8 cellular contexts compared by ENCODE assay signal in the genomic region with DNA sequence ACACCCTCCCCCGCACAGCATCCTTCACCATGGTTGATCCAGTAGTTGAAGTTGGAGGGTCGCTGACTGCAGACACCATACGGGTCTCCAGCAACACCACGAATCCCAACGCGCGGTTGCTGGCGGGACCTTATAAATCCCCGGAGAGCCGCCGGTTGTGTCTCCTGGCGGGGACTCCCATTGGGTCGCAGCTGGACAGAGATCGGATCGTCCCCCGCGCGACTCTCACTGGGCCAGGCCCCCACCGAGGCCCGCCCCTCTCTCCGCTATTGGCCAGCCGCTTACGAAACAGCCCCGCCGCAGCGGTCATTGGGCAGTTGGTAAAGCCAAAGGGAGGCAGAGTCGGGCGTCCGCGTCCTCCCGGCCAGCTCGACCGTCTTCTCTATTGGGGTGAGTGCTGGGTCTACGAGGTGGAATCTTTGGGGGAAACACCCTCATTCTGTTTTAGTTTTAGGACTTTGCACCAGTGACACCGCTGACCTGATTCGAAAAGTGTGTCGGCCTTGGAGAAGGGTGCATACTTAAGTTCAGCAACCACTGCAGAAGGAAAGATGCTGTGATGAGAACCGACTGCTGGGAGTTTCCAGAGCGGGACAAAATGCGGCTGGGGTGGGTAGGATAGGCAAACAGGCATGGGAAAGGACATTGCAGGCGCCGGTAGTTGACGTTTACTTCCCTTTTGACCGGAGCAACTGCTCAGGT. TPM values are rescaled to one million over a fixed set of nuclear protein-coding genes. Genes with fewer than 3 reads are reported as not detected.
A peak's percentile ranks its signal among the peaks of the same experiment; 100 is the strongest.
DNase-seq lines count a peak whose midpoint lies in the region; ATAC-seq and TF ChIP-seq lines count a peak whose summit lies in the region.

No MANE protein-coding gene starts in this region.

- DNase-seq in NCI-H1092 (lab: John Stamatoyannopoulos, UW) = peak; percentile 91
- peak; percentile 62 for DNase-seq in SKM-1 (lab: John Stamatoyannopoulos, UW; ENCODE audit: unreplicated experiment)
- peak; percentile 22 to 95 (median 88) for DNase-seq in hypothalamus (lab: John Stamatoyannopoulos, UW)
- peak; percentile 92 to 95 for DNase-seq in psoas muscle
- DNase-seq in NCI-H146 (lab: John Stamatoyannopoulos, UW) = no peak

- H3K4me3 ChIP-seq in HEK293 (ENCODE audit: low read depth, low read length) (peak overlapping the region; percentile 68), psoas muscle (peak overlapping the region; percentile 69)

- peak overlapping the region; percentile 35 to 92 (median 61) for H3K27ac Mint-ChIP-seq in brain

- H3K9ac ChIP-seq in ES-I3 (ENCODE audit: low read depth, low read length) = peak overlapping the region; percentile 94

- intact Hi-C loops in psoas muscle (cut with DNase I) = no loop called here

- POLR2A ChIA-PET in HEK293 (lab: Yijun Ruan, JAX) = interaction anchor here (0.5 to 3.7 kb wide), 15 partner anchors 10 to 1307 kb away, joined by 3 to 15 read pairs (median 5); partner anchors contain the start of genes KDM5B, KLHL12, PCAT6 and RABIF

- CTCF ChIA-PET in HEK293 (lab: Yijun Ruan, JAX) = interaction anchor here (0.6 to 1.5 kb wide), 5 partner anchors 9 to 748 kb away, joined by 3 to 4 read pairs (median 3); partner anchors contain the start of gene KLHL12

- H3K27me3 Mint-ChIP-seq in brain = peaks cover 19% of the 10 kb centered on the region

- no peaks in the 10 kb centered on the region for H3K9me3 Mint-ChIP-seq in brain

- no peaks in the 10 kb centered on the region for H3K4me1 ChIP-seq in ES-I3 (ENCODE audit: insufficient read depth, low read length)
- H3K4me1 ChIP-seq in HEK293 (ENCODE audit: control insufficient read depth, insufficient read depth, low read length) = peaks cover 3% of the 10 kb centered on the region
- H3K4me1 ChIP-seq in psoas muscle = peaks cover 2% of the 10 kb centered on the region

- peak; percentile 98 to 100 (median 100) for ATAC-seq in psoas muscle

- WGBS in psoas muscle, 3 donors = 0 to 1% (median 0%) methylated on average over 42 to 44 of the region's 44 CpGs

- peaks cover 0 to 6% (median 0%) of the 10 kb centered on the region in 3 donors for H3K27me3 ChIP-seq in psoas muscle (ENCODE audit: insufficient read depth in 3 of 3, low read length in 2 of 3)

- no peaks in the 10 kb centered on the region for H3K36me3 Mint-ChIP-seq in brain

- H3K36me3 ChIP-seq in ES-I3 (ENCODE audit: insufficient read depth, low read length) = peaks cover 10% of the 10 kb centered on the region; the same call in 1 of the 2 replicates
- H3K36me3 ChIP-seq in HEK293 (ENCODE audit: control insufficient read depth in 2 of 2, insufficient read depth in 1 of 2, low read length in 2 of 2) = peaks cover 0 to 9% of the 10 kb centered on the region in 2 experiments; a peak in 1 of 3 replicates
- H3K36me3 ChIP-seq in psoas muscle (ENCODE audit: insufficient read depth in 1 of 2, low read depth in 1 of 2) = no peaks in the 10 kb centered on the region

- H3K9me3 ChIP-seq in ES-I3 (ENCODE audit: control insufficient read depth, insufficient read depth, low read length) (no peaks in the 10 kb centered on the region), HEK293 (ENCODE audit: control insufficient read depth, insufficient read depth, low read depth, low read length) (no peaks in the 10 kb centered on the region), psoas muscle (no peaks in the 10 kb centered on the region)

- peak overlapping the region; percentile 91 to 95 (median 93) for H3K4me3 Mint-ChIP-seq in brain

- peak overlapping the region; percentile 57; the same call in 1 of the 2 replicates for H3K27ac ChIP-seq in HEK293 (ENCODE audit: extremely low read depth, low read depth, low read length)
- H3K27ac ChIP-seq in psoas muscle = no peak overlapping the region

- no peak for TF ChIP-seq CTCF in HEK293 (tag by site-specific recombination; IDR thresholded peaks at IDR 0.05)
- no peak for TF ChIP-seq CTCF in brain (conservative IDR thresholded peaks at IDR 0.05)
- no peak for TF ChIP-seq CTCF in psoas muscle (IDR thresholded peaks at IDR 0.05)

- H3K4me1 Mint-ChIP-seq in brain = peaks cover 15% of the 10 kb centered on the region

TF ChIP-seq in HEK293, 187 proteins besides CTCF, POLR2A, EP300 and RAD21 (continues in another document):
- TF ChIP-seq ZBTB17 (tag by site-specific recombination; IDR thresholded peaks at IDR 0.05) (peak; percentile 90), IKZF3 (tag by site-specific recombination; IDR thresholded peaks at IDR 0.05) (0 out of 2 replicates have a peak, but pooled peaks have one; percentile 13), SP3 (tag by site-specific recombination; IDR thresholded peaks at IDR 0.05) (peak; percentile 39), ZNF776 (tag by site-specific recombination; IDR thresholded peaks at IDR 0.05; ENCODE audit: borderline replicate concordance) (no peak), ZIC2 (tag by site-specific recombination; IDR thresholded peaks at IDR 0.05) (peak; percentile 90), SP2 (tag by site-specific recombination; IDR thresholded peaks at IDR 0.05) (peak; percentile 93), ZNF341 (tag by site-specific recombination; IDR thresholded peaks at IDR 0.05; ENCODE audit: low read depth) (peak; percentile 44; the same call in 1 of the 2 replicates), ZNF324 (tag by site-specific recombination; IDR thresholded peaks at IDR 0.05) (0 out of 2 replicates have a peak, but pooled peaks have one; percentile 2), ZNF335 (tag by site-specific recombination; conservative IDR thresholded peaks at IDR 0.05) (peak; percentile 70), ZNF501 (tag by site-specific recombination; IDR thresholded peaks at IDR 0.05) (0 out of 2 replicates have a peak, but pooled peaks have one; percentile 18), ZNF423 (tag by site-specific recombination; IDR thresholded peaks at IDR 0.05) (peak; percentile 90), GLIS2 (tag by site-specific recombination; IDR thresholded peaks at IDR 0.05) (peak; percentile 88), ZNF140 (tag by site-specific recombination; IDR thresholded peaks at IDR 0.05) (no peak), ZNF843 (tag by site-specific recombination; IDR thresholded peaks at IDR 0.05) (0 out of 2 replicates have a peak, but pooled peaks have one; percentile 10), BCL11A (tag by site-specific recombination; IDR thresholded peaks at IDR 0.05; ENCODE audit: low read depth) (peak; percentile 34; the same call in 1 of the 2 replicates), ZNF600 (tag by site-specific recombination; IDR thresholded peaks at IDR 0.05) (peak; percentile 67; the same call in 1 of the 2 replicates), ZNF76 (tag by site-specific recombination; IDR thresholded peaks at IDR 0.05; ENCODE audit: borderline replicate concordance, low read depth) (peak; percentile 31; the same call in 1 of the 2 replicates), ZNF791 (tag by site-specific recombination; IDR thresholded peaks at IDR 0.05) (no peak), ZBTB21 (tag by site-specific recombination; IDR thresholded peaks at IDR 0.05) (no peak)
- TF ChIP-seq, protein P1, sequence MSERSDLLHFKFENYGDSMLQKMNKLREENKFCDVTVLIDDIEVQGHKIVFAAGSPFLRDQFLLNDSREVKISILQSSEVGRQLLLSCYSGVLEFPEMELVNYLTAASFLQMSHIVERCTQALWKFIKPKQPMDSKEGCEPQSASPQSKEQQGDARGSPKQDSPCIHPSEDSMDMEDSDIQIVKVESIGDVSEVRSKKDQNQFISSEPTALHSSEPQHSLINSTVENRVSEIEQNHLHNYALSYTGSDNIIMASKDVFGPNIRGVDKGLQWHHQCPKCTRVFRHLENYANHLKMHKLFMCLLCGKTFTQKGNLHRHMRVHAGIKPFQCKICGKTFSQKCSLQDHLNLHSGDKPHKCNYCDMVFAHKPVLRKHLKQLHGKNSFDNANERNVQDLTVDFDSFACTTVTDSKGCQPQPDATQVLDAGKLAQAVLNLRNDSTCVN (tag by site-specific recombination; optimal IDR thresholded peaks at IDR 0.05) = peak; percentile 5
- TF ChIP-seq, protein P2, sequence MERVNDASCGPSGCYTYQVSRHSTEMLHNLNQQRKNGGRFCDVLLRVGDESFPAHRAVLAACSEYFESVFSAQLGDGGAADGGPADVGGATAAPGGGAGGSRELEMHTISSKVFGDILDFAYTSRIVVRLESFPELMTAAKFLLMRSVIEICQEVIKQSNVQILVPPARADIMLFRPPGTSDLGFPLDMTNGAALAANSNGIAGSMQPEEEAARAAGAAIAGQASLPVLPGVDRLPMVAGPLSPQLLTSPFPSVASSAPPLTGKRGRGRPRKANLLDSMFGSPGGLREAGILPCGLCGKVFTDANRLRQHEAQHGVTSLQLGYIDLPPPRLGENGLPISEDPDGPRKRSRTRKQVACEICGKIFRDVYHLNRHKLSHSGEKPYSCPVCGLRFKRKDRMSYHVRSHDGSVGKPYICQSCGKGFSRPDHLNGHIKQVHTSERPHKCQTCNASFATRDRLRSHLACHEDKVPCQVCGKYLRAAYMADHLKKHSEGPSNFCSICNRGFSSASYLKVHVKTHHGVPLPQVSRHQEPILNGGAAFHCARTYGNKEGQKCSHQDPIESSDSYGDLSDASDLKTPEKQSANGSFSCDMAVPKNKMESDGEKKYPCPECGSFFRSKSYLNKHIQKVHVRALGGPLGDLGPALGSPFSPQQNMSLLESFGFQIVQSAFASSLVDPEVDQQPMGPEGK (tag by site-specific recombination; IDR thresholded peaks at IDR 0.05) = peak; percentile 56

RNA-seq across cellular contexts. Expression of gene RABIF, which starts 27.4 kb away (rescaled TPM):
- polyA plus RNA-seq in brain (ENCODE audit: insufficient read depth, low read depth, low replicate concordance) (19.2 TPM), psoas muscle (10 to 100 TPM in 1 of 3 donors, 1 to 10 TPM in 2; 7.0 to 12.1 (median 8.5) TPM)
- total RNA-seq in psoas muscle = 1 to 10 TPM; 3.6 to 7.0 (median 5.8) TPM

RNA-seq across cellular contexts. Expression of gene PCAT6, which starts 50.8 kb away (rescaled TPM):
- 14.5 TPM for polyA plus RNA-seq in brain (ENCODE audit: insufficient read depth, low read depth, low replicate concordance)
- total RNA-seq in psoas muscle = 1 to 10 TPM in 1 of 4 donors, under 1 TPM in 3; 0.44 to 4.1 (median 0.66) TPM
- polyA plus RNA-seq in psoas muscle = under 1 TPM; 0.14 to 0.57 (median 0.28) TPM

RNA-seq across cellular contexts. Expression of gene KDM5B, which starts 53.4 kb away (rescaled TPM):
- polyA plus RNA-seq in brain (ENCODE audit: insufficient read depth, low read depth, low replicate concordance) = 61.5 TPM
- total RNA-seq in psoas muscle = 10 to 100 TPM; 10.7 to 13.9 (median 12.3) TPM
- 1 to 10 TPM; 2.4 to 3.3 (median 3.2) TPM for polyA plus RNA-seq in psoas muscle

Comparison
In these comparisons a context has a peak if more than half of its experiments do, and no peak if none do; other contexts are left out.
1. RNA of gene KDM5B, which starts 53.4 kb away (polyA plus RNA-seq): 61.5 TPM in brain (single experiment); 2.4 to 3.3 TPM in psoas muscle; every median in the first group is over 10 times any median in the second.